8 cellular contexts compared by ENCODE assay signal in genomic region chr2:108533832-108534576, GRCh38. TPM values are rescaled to one million over a fixed set of nuclear protein-coding genes. Genes with fewer than 3 reads are reported as not detected.
DNase-seq lines count a peak whose midpoint lies in the region; ATAC-seq, FAIRE-seq and TF ChIP-seq lines count a peak whose summit lies in the region.

LIMS1 (plus strand) TSS chr2:108534470; CDS start chr2:108534563, 93 bp downstream.

- no peaks in the 10 kb centered on the region for H3K36me3 Mint-ChIP-seq in WTC11

- H3K4me3 Mint-ChIP-seq in WTC11, result peak within 1 kb of the TSS; percentile 92

- peak within 1 kb of the TSS; percentile 38 to 94 (median 91) for H3K27ac ChIP-seq in spleen

- H3K27ac Mint-ChIP-seq in WTC11, result peak within 1 kb of the TSS; percentile 93

- WGBS in spleen, 5 donors, result 0 to 2% (median 1%) methylated on average over 12 to 84 of the region's 85 CpGs

- POLR2A ChIA-PET in WTC11 (lab: Charles Lee), result interaction anchor here (1.0 to 1.2 kb wide), 3 partner anchors 41 to 245 kb away, joined by 3 to 5 read pairs (median 4); partner anchors contain the start of gene SULT1C2

- no peak for FAIRE-seq in bronchial epithelial cell (lab: Jason Lieb, UNC)

- H3K36me3 ChIP-seq in bronchial epithelial cell (ENCODE audit: control insufficient read depth, insufficient read depth, low read length), result no peaks in the 10 kb centered on the region
- H3K36me3 ChIP-seq in spleen, result no peaks in the 10 kb centered on the region

- intact Hi-C loops in spleen (cut with DNase I; ENCODE audit: low total_unique reads), result no loop called here

- H3K9me3 ChIP-seq in spleen, result no peaks in the 10 kb centered on the region

- CTCF ChIA-PET in WTC11 (lab: Charles Lee), result interaction anchor here (0.9 to 2.0 kb wide), 6 partner anchors 36 to 102 kb away, joined by 3 to 9 read pairs (median 4); no protein-coding TSS in a partner anchor

- H3K4me3 ChIP-seq in bronchial epithelial cell (ENCODE audit: low read depth, low read length) (peak within 1 kb of the TSS; percentile 68), spleen (peak within 1 kb of the TSS; percentile 56 to 75 (median 68))

- peaks cover 12% of the 10 kb centered on the region for H3K27me3 Mint-ChIP-seq in WTC11 (ENCODE audit: low read depth)

- peaks cover 0 to 66% (median 31%) of the 10 kb centered on the region in 6 donors for H3K4me1 ChIP-seq in spleen

- peak; percentile 82 for ATAC-seq in GM18858 (IDR thresholded peaks at IDR 0.05; ENCODE audit: unreplicated experiment)
- ATAC-seq in HG03066 (IDR thresholded peaks at IDR 0.05; ENCODE audit: low read depth, unreplicated experiment), result peak; percentile 79
- peak; percentile 81 for ATAC-seq in WTC11

- peaks cover 36% of the 10 kb centered on the region for H3K4me1 Mint-ChIP-seq in WTC11

- no peak for TF ChIP-seq CTCF in WTC11 (IDR thresholded peaks at IDR 0.05)
- no peak for TF ChIP-seq CTCF in bronchial epithelial cell (IDR thresholded peaks at IDR 0.05; ENCODE audit: insufficient read depth, low read length, severe bottlenecking)
- TF ChIP-seq CTCF in spleen (IDR thresholded peaks at IDR 0.05 in 8 of 11, conservative IDR thresholded peaks at IDR 0.05 in 3 of 11), result peak in 3 of 11 experiments; percentile 11 to 33 (median 12)

- H3K9me3 Mint-ChIP-seq in WTC11, result no peaks in the 10 kb centered on the region

- H3K27me3 ChIP-seq in bronchial epithelial cell (ENCODE audit: control insufficient read depth, insufficient read depth, low read length), result no peaks in the 10 kb centered on the region
- peaks cover 0 to 10% (median 0%) of the 10 kb centered on the region in 7 donors for H3K27me3 ChIP-seq in spleen (replicated peaks in 1 of 7)

- DNase-seq in ACHN, result peak; percentile 91
- DNase-seq in NCI-H2196 (lab: John Stamatoyannopoulos, UW; ENCODE audit: unreplicated experiment), result peak; percentile 87
- DNase-seq in WTC11 (ENCODE audit: low spot score), result peak; percentile 84
- DNase-seq in bronchial epithelial cell (ENCODE audit: low read depth), result peak; percentile 66
- peak; percentile 71 for DNase-seq in inferior parietal cortex (ENCODE audit: extremely low spot score)
- peak; percentile 97 for DNase-seq in spleen

- peak in 1 of 3 donors; percentile 26 for TF ChIP-seq POLR2A in spleen (IDR thresholded peaks at IDR 0.05)

- in situ Hi-C loops in ACHN (cut with HindIII; ENCODE audit: low pct_ligation_motif_present, low pct_unique_long_range_greater_than_20kb, low sequenced_read_pairs), result no loop called here

TF ChIP-seq in WTC11, 78 proteins besides CTCF, POLR2A, EP300 and RAD21 (continues in another document):
- peak; percentile 63; the same call in 1 of the 2 replicates for TF ChIP-seq HMGXB4 (CRISPR knock-in tag; IDR thresholded peaks at IDR 0.05)
- TF ChIP-seq PRDM15 (CRISPR knock-in tag; IDR thresholded peaks at IDR 0.05), result peak; percentile 66
- peak; percentile 72 for TF ChIP-seq MAX (CRISPR knock-in tag; IDR thresholded peaks at IDR 0.05)
- TF ChIP-seq ZNF425 (CRISPR knock-in tag; conservative IDR thresholded peaks at IDR 0.05), result no peak
- TF ChIP-seq CBFB (CRISPR knock-in tag; IDR thresholded peaks at IDR 0.05; ENCODE audit: low read depth), result 0 out of 2 replicates have a peak, but pooled peaks have one; percentile 53
- peak; percentile 88 for TF ChIP-seq KAT7 (CRISPR knock-in tag; IDR thresholded peaks at IDR 0.05; ENCODE audit: borderline replicate concordance)
- TF ChIP-seq ZMAT4 (CRISPR knock-in tag; IDR thresholded peaks at IDR 0.05), result no peak
- TF ChIP-seq E2F4 (CRISPR knock-in tag; IDR thresholded peaks at IDR 0.05; ENCODE audit: borderline replicate concordance, low read depth), result no peak
- peak; percentile 93 for TF ChIP-seq ZNF423 (CRISPR knock-in tag; IDR thresholded peaks at IDR 0.05)
- no peak for TF ChIP-seq GRHL2 (CRISPR knock-in tag; IDR thresholded peaks at IDR 0.05; ENCODE audit: insufficient replicate concordance, severe bottlenecking)
- TF ChIP-seq SP1 (CRISPR knock-in tag; conservative IDR thresholded peaks at IDR 0.05), result peak; percentile 77; the same call in 1 of the 2 replicates
- 0 out of 2 replicates have a peak, but pooled peaks have one; percentile 46 for TF ChIP-seq ZNF138 (CRISPR knock-in tag; conservative IDR thresholded peaks at IDR 0.05)
- peak; percentile 59; the same call in 1 of the 2 replicates for TF ChIP-seq NR3C1 (CRISPR knock-in tag; conservative IDR thresholded peaks at IDR 0.05; ENCODE audit: low read depth)

RNA-seq across cellular contexts. Expression of gene LIMS1, which starts in this region (rescaled TPM):
- 40.7 to 50.6 TPM (median 43.4 TPM) in 3 replicates for total RNA-seq in WTC11 (2021)
- total RNA-seq in bronchial epithelial cell, result 42.1 and 62.1 TPM in 2 replicates
- 100 to 1,000 TPM in 1 of 7 donors, 10 to 100 TPM in 6; 60.2 to 104 (median 62.3) TPM for total RNA-seq in spleen
- 10 to 100 TPM in 2 of 3 donors, 1 to 10 TPM in 1; 8.9 to 17.2 (median 15.2) TPM for polyA plus RNA-seq in spleen

Comparison
In these comparisons a context has a peak if more than half of its experiments do, and no peak if none do; other contexts are left out.
1. Peak in every context shown above with its lines: DNase-seq, ATAC-seq, H3K4me3 ChIP-seq and H3K27ac ChIP-seq.